17 cellular contexts compared by ENCODE assay signal in genomic region chr20:39036851-39037250, GRCh38.
DNase-seq lines count a peak whose midpoint lies in the region; ATAC-seq and TF ChIP-seq lines count a peak whose summit lies in the region.
"Had no signal": no experiment of that assay in that cellular context is flagged by ENCODE, and none has a peak within 500 bp of the region (broad histone marks: within the 10 kb centered on the region; RNA-seq: fewer than 3 reads in every experiment).

No MANE protein-coding gene starts in this region.

- DNase-seq in IMR-90 (peak; percentile 81), fibroblast of lung (ENCODE audit: low read depth in 2 of 2) (peak; percentile 66 to 70), osteocyte (ENCODE audit: extremely low spot score, unreplicated experiment) (peak; percentile 25), transverse colon (no peak), DMS79 (lab: John Stamatoyannopoulos, UW) (no peak)
- no peak for DNase-seq in activated CD4-positive, alpha-beta memory T cell treated with anti-CD3 and anti-CD28 coated beads, Interleukin-2, amount 10 ng/mL, durations not matched to agents 7 days and 5 days
- DNase-seq in activated naive CD4-positive, alpha-beta T cell treated with anti-CD3 and anti-CD28 coated beads, Interleukin-2, amount 10 ng/mL, durations not matched to agents 7 days and 5 days: no peak
- DNase-seq: Karpas-422, MM.1S, NCI-H1105 treated with DMSO at 0.1 percent for 48 hours, NCI-H187 treated with DMSO at 0.1 percent for 48 hours, NCI-H2171, NCI-H446 treated with DMSO at 0.1 percent for 48 hours, NCI-H774, PC-9 had no signal

- H4K91ac ChIP-seq in IMR-90 (ENCODE audit: insufficient read depth, low read depth, low read length): peak overlapping the region; percentile 95; the same call in 1 of the 2 replicates

- peak; percentile 87 for TF ChIP-seq EP300 in transverse colon (IDR thresholded peaks at IDR 0.05; ENCODE audit: low read depth)

- H3K27me3 Mint-ChIP-seq in osteocyte (ENCODE audit: unreplicated experiment): no peaks in the 10 kb centered on the region
- no peaks in the 10 kb centered on the region for H3K27me3 Mint-ChIP-seq in activated CD4-positive, alpha-beta memory T cell treated with anti-CD3 and anti-CD28 coated beads, Interleukin-2, amount 10 ng/mL, durations not matched to agents 7 days and 5 days
- H3K27me3 Mint-ChIP-seq in activated naive CD4-positive, alpha-beta T cell treated with anti-CD3 and anti-CD28 coated beads, Interleukin-2, amount 10 ng/mL, durations not matched to agents 7 days and 5 days: no peaks in the 10 kb centered on the region

- peak overlapping the region; percentile 93 for H2BK120ac ChIP-seq in IMR-90 (ENCODE audit: low read depth, low read length)

- peaks cover 9 to 12% of the 10 kb centered on the region in 2 experiments for H3K79me1 ChIP-seq in IMR-90 (ENCODE audit: low read depth in 1 of 2, low read length in 2 of 2)

- no CpG with 5 or more reads among the region's 5 CpGs for WGBS in IMR-90 (ENCODE audit: extremely low coverage in 2 of 2, insufficient read length in 1 of 2), 2 experiments
- 66 to 81% methylated on average over 4 to 5 of the region's 5 CpGs for whole genome bisulfite sequencing in transverse colon (ENCODE audit: low coverage in 1 of 2), 2 donors

- dilution Hi-C loops in IMR-90 (cut with HindIII; ENCODE audit: low sequenced_read_pairs, unreplicated experiment): no loop called here

- H3K4me2 ChIP-seq in IMR-90 (ENCODE audit: low read depth, low read length) (peak overlapping the region; percentile 21; the same call in 1 of the 2 replicates), fibroblast of lung (ENCODE audit: extremely low read depth, insufficient read depth, low read length) (no peak overlapping the region)
- H3K4me2 ChIP-seq: BLaER1, PC-9 had no signal

- H4K20me1 ChIP-seq in IMR-90 (ENCODE audit: insufficient read depth, low read length) (no peaks in the 10 kb centered on the region), fibroblast of lung (ENCODE audit: control insufficient read depth, extremely low read depth, insufficient read depth, low read length) (no peaks in the 10 kb centered on the region)
- H4K20me1 ChIP-seq: BLaER1 had no signal

- peak overlapping the region; percentile 25; the same call in 2 of the 3 replicates for H2BK15ac ChIP-seq in IMR-90 (ENCODE audit: low read depth, low read length)

- H3K4me1 ChIP-seq in IMR-90 (ENCODE audit: control insufficient read depth, insufficient read depth, low read length) (peaks cover 18% of the 10 kb centered on the region), fibroblast of lung (ENCODE audit: control insufficient read depth, extremely low read depth, insufficient read depth, low read length) (peaks cover 8% of the 10 kb centered on the region), transverse colon (no peaks in the 10 kb centered on the region)

- H3K4me3 Mint-ChIP-seq in osteocyte (ENCODE audit: unreplicated experiment): no peak overlapping the region
- no peak overlapping the region for H3K4me3 Mint-ChIP-seq in activated CD4-positive, alpha-beta memory T cell treated with anti-CD3 and anti-CD28 coated beads, Interleukin-2, amount 10 ng/mL, durations not matched to agents 7 days and 5 days
- no peak overlapping the region for H3K4me3 Mint-ChIP-seq in activated naive CD4-positive, alpha-beta T cell treated with anti-CD3 and anti-CD28 coated beads, Interleukin-2, amount 10 ng/mL, durations not matched to agents 7 days and 5 days

- CTCF ChIA-PET in IMR-90 (lab: Yijun Ruan, JAX): interaction anchor here (0.9 to 2.3 kb wide), 2 partner anchors 9 to 12 kb away, joined by 3 to 8 read pairs; no protein-coding TSS in a partner anchor
- CTCF ChIA-PET in activated CD4-positive, alpha-beta memory T cell treated with anti-CD3 and anti-CD28 coated beads, Interleukin-2, amount 10 ng/mL, durations not matched to agents 7 days and 5 days (lab: Charles Lee): interaction anchor here (0.6 to 1.7 kb wide), 3 partner anchors 13 to 1665 kb away, joined by 3 to 5 read pairs (median 5); no protein-coding TSS in a partner anchor
- CTCF ChIA-PET in activated naive CD4-positive, alpha-beta T cell treated with anti-CD3 and anti-CD28 coated beads, Interleukin-2, amount 10 ng/mL, durations not matched to agents 7 days and 5 days (lab: Charles Lee): interaction anchor here (1.1 to 6.4 kb wide), 2 partner anchors 9 to 12 kb away, joined by 3 to 36 read pairs; no protein-coding TSS in a partner anchor

- peaks cover 13% of the 10 kb centered on the region for H3K9me1 ChIP-seq in IMR-90 (ENCODE audit: insufficient read depth, low read length)

- in situ Hi-C loops in IMR-90 (cut with MboI; ENCODE audit: low sequenced_read_pairs) (loop anchor here (25.0 kb wide), 1 partner anchor 275 kb away; no protein-coding TSS in a partner anchor), transverse colon (cut with MboI; ENCODE audit: low pct_ligation_motif_present in 1 of 4, low pct_unique_long_range_greater_than_20kb in 1 of 4, low sequenced_read_pairs in 3 of 4) (loop anchor here in 2 of 4 donors (25.0 kb wide), 2 partner anchors 125 to 400 kb away; no protein-coding TSS in a partner anchor)

- POLR2A ChIA-PET in IMR-90 (lab: Charles Lee; ENCODE audit: unreplicated experiment): no interaction called here
- POLR2A ChIA-PET in activated CD4-positive, alpha-beta memory T cell treated with anti-CD3 and anti-CD28 coated beads, Interleukin-2, amount 10 ng/mL, durations not matched to agents 7 days and 5 days (lab: Charles Lee): no interaction called here

- H3K14ac ChIP-seq in IMR-90 (replicated peaks; ENCODE audit: low read depth, low read length): peak overlapping the region; percentile 87

- H2BK5ac ChIP-seq in IMR-90 (ENCODE audit: low read depth, low read length, poor library complexity, severe bottlenecking): peak overlapping the region; percentile 97

- BruUV-seq in IMR-90 (replicated peaks; lab: Mats Ljungman, UMichigan): no TSS peak

- H3K27ac Mint-ChIP-seq in osteocyte (ENCODE audit: unreplicated experiment): no peak overlapping the region
- no peak overlapping the region for H3K27ac Mint-ChIP-seq in activated CD4-positive, alpha-beta memory T cell treated with anti-CD3 and anti-CD28 coated beads, Interleukin-2, amount 10 ng/mL, durations not matched to agents 7 days and 5 days
- H3K27ac Mint-ChIP-seq in activated naive CD4-positive, alpha-beta T cell treated with anti-CD3 and anti-CD28 coated beads, Interleukin-2, amount 10 ng/mL, durations not matched to agents 7 days and 5 days: no peak overlapping the region

- no peaks in the 10 kb centered on the region for H3K9me3 Mint-ChIP-seq in osteocyte (ENCODE audit: unreplicated experiment)
- no peaks in the 10 kb centered on the region for H3K9me3 Mint-ChIP-seq in activated CD4-positive, alpha-beta memory T cell treated with anti-CD3 and anti-CD28 coated beads, Interleukin-2, amount 10 ng/mL, durations not matched to agents 7 days and 5 days
- H3K9me3 Mint-ChIP-seq in activated naive CD4-positive, alpha-beta T cell treated with anti-CD3 and anti-CD28 coated beads, Interleukin-2, amount 10 ng/mL, durations not matched to agents 7 days and 5 days: no peaks in the 10 kb centered on the region

- H3K36me3 Mint-ChIP-seq in osteocyte (ENCODE audit: unreplicated experiment): peaks cover 24% of the 10 kb centered on the region
- H3K36me3 Mint-ChIP-seq in activated CD4-positive, alpha-beta memory T cell treated with anti-CD3 and anti-CD28 coated beads, Interleukin-2, amount 10 ng/mL, durations not matched to agents 7 days and 5 days (ENCODE audit: low read depth): peaks cover 9% of the 10 kb centered on the region
- H3K36me3 Mint-ChIP-seq in activated naive CD4-positive, alpha-beta T cell treated with anti-CD3 and anti-CD28 coated beads, Interleukin-2, amount 10 ng/mL, durations not matched to agents 7 days and 5 days: peaks cover 18% of the 10 kb centered on the region

- peak overlapping the region; percentile 92 for H2BK20ac ChIP-seq in IMR-90 (ENCODE audit: low read depth, low read length)

- peak overlapping the region; percentile 71 for H3K18ac ChIP-seq in IMR-90 (ENCODE audit: low read depth, low read length)

- H2AK5ac ChIP-seq in IMR-90 (ENCODE audit: low read depth, low read length): peak overlapping the region; percentile 12; the same call in 1 of the 2 replicates

- no peak overlapping the region for H3K4me3 ChIP-seq in IMR-90 (ENCODE audit: insufficient read depth, low read depth, low read length)
- H3K4me3 ChIP-seq in fibroblast of lung (replicated peaks in 1 of 4; ENCODE audit: control extremely low read depth in 1 of 4, insufficient read depth in 1 of 4, low read depth in 3 of 4, low read length in 4 of 4): no peak overlapping the region
- H3K4me3 ChIP-seq in transverse colon: no peak overlapping the region
- H3K4me3 ChIP-seq: BLaER1, PC-9 had no signal

- H2AK9ac ChIP-seq in IMR-90 (replicated peaks; ENCODE audit: low read depth, low read length, poor library complexity): no peak overlapping the region

- TF ChIP-seq POLR2A in IMR-90 (IDR thresholded peaks at IDR 0.05; ENCODE audit: low read depth, low read length) (no peak), transverse colon (IDR thresholded peaks at IDR 0.05) (no peak)

- H2AFZ ChIP-seq in IMR-90 (replicated peaks; ENCODE audit: low read length, poor library complexity) (no peak overlapping the region), fibroblast of lung (ENCODE audit: low read length) (no peak overlapping the region)
- H2AFZ ChIP-seq: PC-9 had no signal

- no peak for TF ChIP-seq RAD21 in IMR-90 (IDR thresholded peaks at IDR 0.05; ENCODE audit: low read length)

- H3K23ac ChIP-seq in IMR-90 (ENCODE audit: low read depth, low read length): peak overlapping the region; percentile 81

- no peak overlapping the region for H3K9ac ChIP-seq in IMR-90 (ENCODE audit: low read depth, low read length)
- no peak overlapping the region for H3K9ac ChIP-seq in fibroblast of lung (ENCODE audit: insufficient read depth, low read length)
- H3K9ac ChIP-seq: BLaER1 had no signal

- no peaks in the 10 kb centered on the region for H3K4me1 Mint-ChIP-seq in osteocyte (ENCODE audit: unreplicated experiment)
- no peaks in the 10 kb centered on the region for H3K4me1 Mint-ChIP-seq in activated CD4-positive, alpha-beta memory T cell treated with anti-CD3 and anti-CD28 coated beads, Interleukin-2, amount 10 ng/mL, durations not matched to agents 7 days and 5 days
- no peaks in the 10 kb centered on the region for H3K4me1 Mint-ChIP-seq in activated naive CD4-positive, alpha-beta T cell treated with anti-CD3 and anti-CD28 coated beads, Interleukin-2, amount 10 ng/mL, durations not matched to agents 7 days and 5 days

- intact Hi-C loops in IMR-90 (cut with micrococcal nuclease): loop anchor here (10.0 kb wide), 1 partner anchor 52 kb away; no protein-coding TSS in a partner anchor
- intact Hi-C loops in transverse colon (cut with DNase I; ENCODE audit: low total_unique reads): no loop called here

- no peaks in the 10 kb centered on the region for H3K27me3 ChIP-seq in IMR-90 (ENCODE audit: control insufficient read depth, insufficient read depth, low read length)
- no peaks in the 10 kb centered on the region for H3K27me3 ChIP-seq in fibroblast of lung (ENCODE audit: control insufficient read depth, insufficient read depth, low read length)
- no peaks in the 10 kb centered on the region for H3K27me3 ChIP-seq in transverse colon
- H3K27me3 ChIP-seq: BLaER1 had no signal

- H3K36me3 ChIP-seq in IMR-90 (ENCODE audit: control insufficient read depth, insufficient read depth, low read length): peaks cover 32% of the 10 kb centered on the region
- peaks cover 6% of the 10 kb centered on the region for H3K36me3 ChIP-seq in fibroblast of lung (ENCODE audit: control insufficient read depth, insufficient read depth, low read length)
- peaks cover 0 to 39% (median 12%) of the 10 kb centered on the region in 4 donors for H3K36me3 ChIP-seq in transverse colon

- peak; percentile 90 for ATAC-seq in IMR-90 (ENCODE audit: low read depth)
- ATAC-seq: HepG2 had no signal

- no peaks in the 10 kb centered on the region for H3K79me2 ChIP-seq in fibroblast of lung (ENCODE audit: control insufficient read depth, insufficient read depth, low read length)

- H3K4ac ChIP-seq in IMR-90 (ENCODE audit: low read depth, low read length): peak overlapping the region; percentile 91

- TF ChIP-seq CTCF in IMR-90 (conservative IDR thresholded peaks at IDR 0.05; ENCODE audit: low read depth, low read length): no peak
- no peak for TF ChIP-seq CTCF in fibroblast of lung (conservative IDR thresholded peaks at IDR 0.05 in 1 of 2, IDR thresholded peaks at IDR 0.05 in 1 of 2; ENCODE audit: low read depth in 1 of 2, low read length in 2 of 2)
- TF ChIP-seq CTCF in osteocyte (IDR thresholded peaks at IDR 0.05): no peak
- no peak for TF ChIP-seq CTCF in transverse colon (IDR thresholded peaks at IDR 0.05)

- H3K27ac ChIP-seq in IMR-90 (ENCODE audit: insufficient read depth, low read length): peak overlapping the region; percentile 89
- peak overlapping the region; percentile 82 for H3K27ac ChIP-seq in fibroblast of lung (ENCODE audit: insufficient read depth, low read length)
- peak overlapping the region; percentile 47 to 63 (median 53) for H3K27ac ChIP-seq in transverse colon
- H3K27ac ChIP-seq: BLaER1, PC-9 had no signal

- peak overlapping the region; percentile 61; the same call in 1 of the 2 replicates for H3K56ac ChIP-seq in IMR-90 (ENCODE audit: extremely low read depth, insufficient read depth, low read length)

- H3K9me3 ChIP-seq in IMR-90 (ENCODE audit: control insufficient read depth, insufficient read depth, low read length) (no peaks in the 10 kb centered on the region), fibroblast of lung (ENCODE audit: control insufficient read depth, insufficient read depth, low read depth, low read length) (no peaks in the 10 kb centered on the region), transverse colon (no peaks in the 10 kb centered on the region)
- H3K9me3 ChIP-seq: BLaER1 had no signal

- peak overlapping the region; percentile 86 for H4K5ac ChIP-seq in IMR-90 (ENCODE audit: low read depth, low read length)

- H4K8ac ChIP-seq in IMR-90 (ENCODE audit: low read depth in 2 of 2, low read length in 2 of 2): peak overlapping the region; percentile 77 to 85; a peak in 3 of 4 replicates

Comparison
In these comparisons a context has a peak if more than half of its experiments do, and no peak if none do; other contexts are left out.
1. DNase-seq: peak in IMR-90 (single experiment), fibroblast of lung (2 of 2) and osteocyte (single experiment); none in transverse colon (single experiment), DMS79 (single experiment), activated CD4-positive, alpha-beta memory T cell treated with anti-CD3 and anti-CD28 coated beads, Interleukin-2, amount 10 ng/mL, durations not matched to agents 7 days and 5 days (single experiment) and activated naive CD4-positive, alpha-beta T cell treated with anti-CD3 and anti-CD28 coated beads, Interleukin-2, amount 10 ng/mL, durations not matched to agents 7 days and 5 days (single experiment).
2. Peak in every context shown above with its lines, with median percentiles within 50 percentile points of each other: H3K27ac ChIP-seq.